1 cellular context compared by ENCODE assay signal in genomic region chr7:74176555-74176954, GRCh38.
TF ChIP-seq lines count a peak whose summit lies in the region.

No MANE protein-coding gene starts in this region.

TF ChIP-seq in GM23338, 12 proteins besides CTCF, POLR2A, EP300 and RAD21 (continued from another document):
- TF ChIP-seq, protein P1, sequence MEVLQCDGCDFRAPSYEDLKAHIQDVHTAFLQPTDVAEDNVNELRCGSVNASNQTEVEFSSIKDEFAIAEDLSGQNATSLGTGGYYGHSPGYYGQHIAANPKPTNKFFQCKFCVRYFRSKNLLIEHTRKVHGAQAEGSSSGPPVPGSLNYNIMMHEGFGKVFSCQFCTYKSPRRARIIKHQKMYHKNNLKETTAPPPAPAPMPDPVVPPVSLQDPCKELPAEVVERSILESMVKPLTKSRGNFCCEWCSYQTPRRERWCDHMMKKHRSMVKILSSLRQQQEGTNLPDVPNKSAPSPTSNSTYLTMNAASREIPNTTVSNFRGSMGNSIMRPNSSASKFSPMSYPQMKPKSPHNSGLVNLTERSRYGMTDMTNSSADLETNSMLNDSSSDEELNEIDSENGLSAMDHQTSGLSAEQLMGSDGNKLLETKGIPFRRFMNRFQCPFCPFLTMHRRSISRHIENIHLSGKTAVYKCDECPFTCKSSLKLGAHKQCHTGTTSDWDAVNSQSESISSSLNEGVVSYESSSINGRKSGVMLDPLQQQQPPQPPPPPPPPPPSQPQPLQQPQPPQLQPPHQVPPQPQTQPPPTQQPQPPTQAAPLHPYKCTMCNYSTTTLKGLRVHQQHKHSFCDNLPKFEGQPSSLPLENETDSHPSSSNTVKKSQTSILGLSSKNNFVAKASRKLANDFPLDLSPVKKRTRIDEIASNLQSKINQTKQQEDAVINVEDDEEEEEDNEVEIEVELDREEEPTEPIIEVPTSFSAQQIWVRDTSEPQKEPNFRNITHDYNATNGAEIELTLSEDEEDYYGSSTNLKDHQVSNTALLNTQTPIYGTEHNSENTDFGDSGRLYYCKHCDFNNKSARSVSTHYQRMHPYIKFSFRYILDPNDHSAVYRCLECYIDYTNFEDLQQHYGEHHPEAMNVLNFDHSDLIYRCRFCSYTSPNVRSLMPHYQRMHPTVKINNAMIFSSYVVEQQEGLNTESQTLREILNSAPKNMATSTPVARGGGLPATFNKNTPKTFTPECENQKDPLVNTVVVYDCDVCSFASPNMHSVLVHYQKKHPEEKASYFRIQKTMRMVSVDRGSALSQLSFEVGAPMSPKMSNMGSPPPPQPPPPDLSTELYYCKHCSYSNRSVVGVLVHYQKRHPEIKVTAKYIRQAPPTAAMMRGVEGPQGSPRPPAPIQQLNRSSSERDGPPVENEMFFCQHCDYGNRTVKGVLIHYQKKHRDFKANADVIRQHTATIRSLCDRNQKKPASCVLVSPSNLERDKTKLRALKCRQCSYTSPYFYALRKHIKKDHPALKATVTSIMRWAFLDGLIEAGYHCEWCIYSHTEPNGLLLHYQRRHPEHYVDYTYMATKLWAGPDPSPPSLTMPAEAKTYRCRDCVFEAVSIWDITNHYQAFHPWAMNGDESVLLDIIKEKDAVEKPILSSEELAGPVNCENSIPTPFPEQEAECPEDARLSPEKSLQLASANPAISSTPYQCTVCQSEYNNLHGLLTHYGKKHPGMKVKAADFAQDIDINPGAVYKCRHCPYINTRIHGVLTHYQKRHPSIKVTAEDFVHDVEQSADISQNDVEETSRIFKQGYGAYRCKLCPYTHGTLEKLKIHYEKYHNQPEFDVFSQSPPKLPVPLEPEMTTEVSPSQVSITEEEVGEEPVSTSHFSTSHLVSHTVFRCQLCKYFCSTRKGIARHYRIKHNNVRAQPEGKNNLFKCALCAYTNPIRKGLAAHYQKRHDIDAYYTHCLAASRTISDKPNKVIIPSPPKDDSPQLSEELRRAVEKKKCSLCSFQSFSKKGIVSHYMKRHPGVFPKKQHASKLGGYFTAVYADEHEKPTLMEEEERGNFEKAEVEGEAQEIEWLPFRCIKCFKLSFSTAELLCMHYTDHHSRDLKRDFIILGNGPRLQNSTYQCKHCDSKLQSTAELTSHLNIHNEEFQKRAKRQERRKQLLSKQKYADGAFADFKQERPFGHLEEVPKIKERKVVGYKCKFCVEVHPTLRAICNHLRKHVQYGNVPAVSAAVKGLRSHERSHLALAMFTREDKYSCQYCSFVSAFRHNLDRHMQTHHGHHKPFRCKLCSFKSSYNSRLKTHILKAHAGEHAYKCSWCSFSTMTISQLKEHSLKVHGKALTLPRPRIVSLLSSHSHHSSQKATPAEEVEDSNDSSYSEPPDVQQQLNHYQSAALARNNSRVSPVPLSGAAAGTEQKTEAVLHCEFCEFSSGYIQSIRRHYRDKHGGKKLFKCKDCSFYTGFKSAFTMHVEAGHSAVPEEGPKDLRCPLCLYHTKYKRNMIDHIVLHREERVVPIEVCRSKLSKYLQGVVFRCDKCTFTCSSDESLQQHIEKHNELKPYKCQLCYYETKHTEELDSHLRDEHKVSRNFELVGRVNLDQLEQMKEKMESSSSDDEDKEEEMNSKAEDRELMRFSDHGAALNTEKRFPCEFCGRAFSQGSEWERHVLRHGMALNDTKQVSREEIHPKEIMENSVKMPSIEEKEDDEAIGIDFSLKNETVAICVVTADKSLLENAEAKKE (CRISPR knock-in tag; IDR thresholded peaks at IDR 0.05), result no peak
- TF ChIP-seq JUNB (IDR thresholded peaks at IDR 0.05; ENCODE audit: unreplicated experiment) (no peak), CREB1 (CRISPR knock-in tag; IDR thresholded peaks at IDR 0.05; ENCODE audit: low read depth) (no peak), EZH2phosphoT487 (IDR thresholded peaks at IDR 0.05; ENCODE audit: unreplicated experiment) (no peak), REST (IDR thresholded peaks at IDR 0.05; ENCODE audit: unreplicated experiment) (no peak), STAT1 (IDR thresholded peaks at IDR 0.05; ENCODE audit: unreplicated experiment) (no peak), EZH2 (IDR thresholded peaks at IDR 0.05; ENCODE audit: low read depth, unreplicated experiment) (no peak), ZNF331 (CRISPR knock-in tag; IDR thresholded peaks at IDR 0.05; ENCODE audit: low read depth) (no peak), POLR2AphosphoS5 (IDR thresholded peaks at IDR 0.05; ENCODE audit: low read depth) (no peak)
TF ChIP-seq in GM23338: peak in this region for 0.
